In genomic region chr19:28319208-28319607, GRCh38 we compare ENCODE assay signal across 27 cellular contexts.
"Had no signal": no experiment of that assay in that cellular context is flagged by ENCODE, and none has a peak within 500 bp of the region (broad histone marks: within the 10 kb centered on the region; RNA-seq: fewer than 3 reads in every experiment).

No MANE protein-coding gene starts in this region.

- H3K27me3 Mint-ChIP-seq: stimulated activated naive B cell treated with anti-CD40 and anti-IgM and Interleukin-4, amounts not matched to agents 10 μg/mL and 1 μg/mL and 100 μg/mL, for 72 hours had no signal

- H3K4me1 Mint-ChIP-seq: naive thymus-derived CD8-positive, alpha-beta T cell; stimulated activated naive B cell treated with anti-CD40 and anti-IgM and Interleukin-4, amounts not matched to agents 10 μg/mL and 1 μg/mL and 100 μg/mL, for 72 hours had no signal

- H3K36me3 Mint-ChIP-seq: naive thymus-derived CD8-positive, alpha-beta T cell; stimulated activated naive B cell treated with anti-CD40 and anti-IgM and Interleukin-4, amounts not matched to agents 10 μg/mL and 1 μg/mL and 100 μg/mL, for 72 hours had no signal

- H3K4me1 ChIP-seq: left ventricle myocardium inferior, pancreas, prostate gland, thyroid gland, upper lobe of left lung, vagina had no signal

- H3K27ac Mint-ChIP-seq: stimulated activated naive B cell treated with anti-CD40 and anti-IgM and Interleukin-4, amounts not matched to agents 10 μg/mL and 1 μg/mL and 100 μg/mL, for 72 hours had no signal

- H3K9me3 ChIP-seq: left ventricle myocardium inferior, pancreas, prostate gland, stomach, testis, thyroid gland, transverse colon, upper lobe of left lung, vagina had no signal

- H3K9me3 Mint-ChIP-seq: naive thymus-derived CD8-positive, alpha-beta T cell had no signal

- H3K36me3 ChIP-seq: left ventricle myocardium inferior, pancreas, prostate gland, stomach, thyroid gland, transverse colon, upper lobe of left lung, vagina had no signal

- FAIRE-seq: keratinocyte, pancreas had no signal

- DNase-seq: hippocampal formation; kidney glomerular epithelial cell; left cardiac atrium; left ventricle myocardium inferior; midbrain; naive thymus-derived CD8-positive, alpha-beta T cell; nucleus accumbens; pancreas; posterior cingulate gyrus; retina; right cardiac atrium; stimulated activated CD4-positive, alpha-beta T cell treated with anti-CD3 and anti-CD28 coated beads, Interleukin-12 subunit alpha, Interleukin-12 subunit beta, amount 100 ng/mL, for 4 hours; stimulated activated CD4-positive, alpha-beta T cell treated with anti-CD3 and anti-CD28 coated beads, Interleukin-15, amount 100 ng/mL, for 24 hours; stimulated activated CD4-positive, alpha-beta T cell treated with anti-CD3 and anti-CD28 coated beads, Interleukin-2, amount 100 ng/mL, for 24 hours; stimulated activated CD4-positive, alpha-beta T cell treated with anti-CD3 and anti-CD28 coated beads, Interleukin-4, amount 100 ng/mL, for 1 hour; stimulated activated naive B cell treated with anti-CD40 and anti-IgM and Interleukin-4, amounts not matched to agents 10 μg/mL and 1 μg/mL and 100 μg/mL, for 72 hours; stimulated activated naive CD8-positive, alpha-beta T cell treated with anti-CD3 and anti-CD28 coated beads, Interleukin-15, Interleukin-2, amounts not matched to agents 100 U/mL and 50 U/mL, for 24 hours; stomach; testis; thyroid gland; transverse colon; upper lobe of left lung had no signal

- H3K4me3 Mint-ChIP-seq: naive thymus-derived CD8-positive, alpha-beta T cell; stimulated activated naive B cell treated with anti-CD40 and anti-IgM and Interleukin-4, amounts not matched to agents 10 μg/mL and 1 μg/mL and 100 μg/mL, for 72 hours had no signal

- H3K27ac ChIP-seq: left ventricle myocardium inferior, pancreas, prostate gland, skin epidermis, stomach, testis, thyroid gland, transverse colon, upper lobe of left lung, vagina had no signal

- H3K4me3 ChIP-seq: left ventricle myocardium inferior, lung, pancreas, prostate gland, skin epidermis, stomach, testis, thyroid gland, transverse colon, upper lobe of left lung, vagina had no signal

- H3K27me3 ChIP-seq: pancreas, stomach, testis, thyroid gland, transverse colon, upper lobe of left lung, vagina had no signal
